8 cellular contexts compared by ENCODE assay signal in the genomic region with DNA sequence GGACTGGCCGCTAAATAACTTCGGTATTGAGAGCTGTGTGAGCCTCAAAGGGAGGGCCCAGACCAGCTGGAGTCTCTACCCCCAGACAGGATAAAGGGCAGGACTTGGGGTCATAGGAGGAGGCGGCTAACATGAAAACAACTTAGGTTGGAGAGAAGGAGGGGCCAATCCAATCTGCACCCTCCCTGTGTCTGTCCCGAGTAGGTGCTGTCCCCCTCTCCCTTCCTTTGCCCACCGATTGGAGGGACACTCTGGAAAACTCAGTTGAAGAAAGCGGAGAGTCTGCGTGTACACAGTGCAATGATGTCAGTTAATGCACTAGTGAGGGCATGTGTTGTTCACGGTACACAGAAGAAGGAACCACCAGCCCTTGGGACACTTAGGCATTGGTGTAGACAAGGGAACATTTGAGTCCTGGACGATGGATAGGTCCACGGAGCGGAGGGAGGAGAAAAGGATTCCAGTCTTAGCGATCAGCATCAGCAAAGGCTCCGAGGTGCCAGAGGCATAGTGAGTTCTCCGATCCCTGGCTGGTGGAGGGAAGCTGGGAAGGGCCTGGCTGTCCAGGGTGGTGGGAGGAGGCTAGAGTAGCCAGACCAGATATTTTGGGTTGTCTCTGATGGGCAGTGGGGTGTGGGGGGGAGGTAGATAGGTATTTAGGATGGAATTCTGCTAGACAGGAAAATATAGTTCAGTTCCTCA. TPM values are rescaled to one million over a fixed set of nuclear protein-coding genes. Genes with fewer than 3 reads are reported as not detected.
DNase-seq lines count a peak whose midpoint lies in the region; ATAC-seq, FAIRE-seq and TF ChIP-seq lines count a peak whose summit lies in the region.

No MANE protein-coding gene starts in this region.

- dilution Hi-C loops in endothelial cell of umbilical vein (cut with MboI; ENCODE audit: extremely low pct_ligation_motif_present, low sequenced_read_pairs), result no loop called here

- H3K36me3 ChIP-seq in ES-I3 (ENCODE audit: insufficient read depth, low read length) (no peaks in the 10 kb centered on the region), MM.1S (replicated peaks; ENCODE audit: insufficient read depth, low read length) (no peaks in the 10 kb centered on the region), endothelial cell of umbilical vein (ENCODE audit: control insufficient read depth in 2 of 2, extremely low read depth in 1 of 2, insufficient read depth in 2 of 2, low read length in 2 of 2) (no peaks in the 10 kb centered on the region), neutrophil (no peaks in the 10 kb centered on the region)

- DNase-seq in MM.1S (no peak), endothelial cell of umbilical vein (ENCODE audit: low read depth, low spot score) (no peak), UCSD-AML1 (lab: John Stamatoyannopoulos, UW; ENCODE audit: unreplicated experiment) (no peak), globus pallidus (ENCODE audit: low spot score) (no peak)

- H3K79me2 ChIP-seq in MM.1S (ENCODE audit: low read length) (peaks cover 9% of the 10 kb centered on the region), endothelial cell of umbilical vein (ENCODE audit: control insufficient read depth, insufficient read depth, low read length) (no peaks in the 10 kb centered on the region)

- intact Hi-C loops in endothelial cell of umbilical vein (cut with micrococcal nuclease), result no loop called here

- FAIRE-seq in endothelial cell of umbilical vein (lab: Jason Lieb, UNC), result peak; percentile 54

- no peaks in the 10 kb centered on the region for H3K9me2 ChIP-seq in MM.1S (replicated peaks; ENCODE audit: insufficient read depth, low read length)

- CTCF ChIA-PET in endothelial cell of umbilical vein (lab: Charles Lee), result interaction anchor here (1.0 to 4.2 kb wide), 8 partner anchors 11 to 303 kb away, joined by 3 to 29 read pairs (median 8); partner anchors contain the start of genes EXOC3L1, FBXL8, MATCAP1 and TRADD

- no peaks in the 10 kb centered on the region for H3K9me1 ChIP-seq in endothelial cell of umbilical vein (replicated peaks; ENCODE audit: control insufficient read depth, extremely low read depth, insufficient read depth, low read length)

- H4K20me1 ChIP-seq in MM.1S (ENCODE audit: insufficient read depth, low read length) (no peaks in the 10 kb centered on the region), endothelial cell of umbilical vein (replicated peaks; ENCODE audit: control insufficient read depth, extremely low read depth, insufficient read depth, low read length) (no peaks in the 10 kb centered on the region)

- H2AFZ ChIP-seq in MM.1S (ENCODE audit: low read length) (peak overlapping the region; percentile 66), endothelial cell of umbilical vein (ENCODE audit: low read depth, low read length) (peak overlapping the region; percentile 73)

- H3K9ac ChIP-seq in ES-I3 (ENCODE audit: low read depth, low read length), result peak overlapping the region; percentile 54
- peak overlapping the region; percentile 76 for H3K9ac ChIP-seq in MM.1S (ENCODE audit: low read length)
- peak overlapping the region; percentile 72 for H3K9ac ChIP-seq in endothelial cell of umbilical vein (replicated peaks; ENCODE audit: extremely low read depth, insufficient read depth, low read length)

- POLR2A ChIA-PET in endothelial cell of umbilical vein (lab: Charles Lee), result interaction anchor here (0.9 to 1.2 kb wide), 3 partner anchors 9 to 12 kb away, joined by 3 to 6 read pairs (median 3); partner anchors contain the start of genes FBXL8 and TRADD

- H3K27ac ChIP-seq in MM.1S (ENCODE audit: low read length) (peak overlapping the region; percentile 77; the same call in 1 of the 2 replicates), endothelial cell of umbilical vein (ENCODE audit: insufficient read depth, low read depth, low read length) (peak overlapping the region; percentile 74), neutrophil (no peak overlapping the region)

- BruUV-seq in endothelial cell of umbilical vein (replicated peaks; lab: Mats Ljungman, UMichigan), result TSS peak; percentile 47

- ATAC-seq in HG02884 (IDR thresholded peaks at IDR 0.05; ENCODE audit: unreplicated experiment) (no peak), GM18867 (IDR thresholded peaks at IDR 0.05; ENCODE audit: unreplicated experiment) (no peak)

- H3K4me2 ChIP-seq in MM.1S (ENCODE audit: low read depth, low read length) (peak overlapping the region; percentile 93), endothelial cell of umbilical vein (ENCODE audit: insufficient read depth, low read length) (peak overlapping the region; percentile 71)

- peaks cover 39% of the 10 kb centered on the region for H3F3A ChIP-seq in MM.1S (ENCODE audit: insufficient read depth, low read length)

- no peaks in the 10 kb centered on the region for H3K27me3 ChIP-seq in MM.1S (replicated peaks; ENCODE audit: insufficient read depth, low read length)
- peaks cover 7 to 12% of the 10 kb centered on the region in 2 experiments for H3K27me3 ChIP-seq in endothelial cell of umbilical vein (ENCODE audit: control insufficient read depth in 2 of 2, insufficient read depth in 2 of 2, low read length in 2 of 2)
- H3K27me3 ChIP-seq in neutrophil, result peaks cover 100% of the 10 kb centered on the region

- H3K9me3 ChIP-seq in ES-I3 (ENCODE audit: control insufficient read depth, insufficient read depth, low read length), result no peaks in the 10 kb centered on the region
- H3K9me3 ChIP-seq in MM.1S (replicated peaks; ENCODE audit: insufficient read depth, low read length), result no peaks in the 10 kb centered on the region
- H3K9me3 ChIP-seq in endothelial cell of umbilical vein (replicated peaks; ENCODE audit: control insufficient read depth, insufficient read depth, low read length), result no peaks in the 10 kb centered on the region
- H3K9me3 ChIP-seq in neutrophil, result no peaks in the 10 kb centered on the region

- TF ChIP-seq POLR2A in endothelial cell of umbilical vein (IDR thresholded peaks at IDR 0.05; ENCODE audit: low read depth, low read length), result no peak

- TF ChIP-seq CTCF in MM.1S (IDR thresholded peaks at IDR 0.05; ENCODE audit: low read length) (no peak), endothelial cell of umbilical vein (IDR thresholded peaks at IDR 0.05; ENCODE audit: extremely low read depth in 1 of 2, insufficient read depth in 1 of 2, low read depth in 1 of 2, low read length in 2 of 2) (no peak), neutrophil (IDR thresholded peaks at IDR 0.05) (no peak)

- H3K4me3 ChIP-seq in MM.1S (ENCODE audit: low read length) (peak overlapping the region; percentile 70), endothelial cell of umbilical vein (replicated peaks in 1 of 3; ENCODE audit: insufficient read depth in 1 of 3, low read depth in 1 of 3, low read length in 3 of 3) (peak overlapping the region in 2 of 3 experiments; percentile 34 to 35), neutrophil (ENCODE audit: low read depth in 1 of 2, low read length in 1 of 2) (peak overlapping the region; percentile 31 to 44)

- H3K4me1 ChIP-seq in ES-I3 (ENCODE audit: insufficient read depth, low read length) (peaks cover 3% of the 10 kb centered on the region; the same call in 1 of the 2 replicates), MM.1S (ENCODE audit: low read length) (peaks cover 37% of the 10 kb centered on the region), endothelial cell of umbilical vein (ENCODE audit: control insufficient read depth, extremely low read depth, insufficient read depth, low read length) (peaks cover 27% of the 10 kb centered on the region), neutrophil (ENCODE audit: control insufficient read depth in 1 of 2, insufficient read depth in 1 of 2, low read depth in 1 of 2, low read length in 1 of 2) (peaks cover 29% of the 10 kb centered on the region in 2 experiments)

RNA-seq across cellular contexts. Expression of gene NOL3, which starts 0.8 kb away (rescaled TPM):
- 14.4 and 19.4 TPM in 2 replicates for total RNA-seq in endothelial cell of umbilical vein
- 16.0 and 19.2 TPM in 2 replicates for polyA plus RNA-seq in endothelial cell of umbilical vein
- polyA plus RNA-seq in endothelial cell of umbilical vein (2011; cell fraction: cytosol; rRNA removed), result 10.4 and 14.4 TPM in 2 replicates
- polyA plus RNA-seq in endothelial cell of umbilical vein (2011; cell fraction: nucleus; rRNA removed), result 28.5 and 29.4 TPM in 2 replicates
- 9.2 and 12.4 TPM in 2 replicates for polyA plus RNA-seq in endothelial cell of umbilical vein (2012)
- polyA minus RNA-seq in endothelial cell of umbilical vein, result 7.3 and 9.2 TPM in 2 replicates
- polyA minus RNA-seq in endothelial cell of umbilical vein (2011; cell fraction: cytosol; rRNA and poly(A)+ RNA removed), result 18.3 TPM
- polyA minus RNA-seq in endothelial cell of umbilical vein (2011; cell fraction: nucleus; rRNA and poly(A)+ RNA removed), result 4.4 and 5.7 TPM in 2 replicates

RNA-seq across cellular contexts. Expression of gene HSF4, which starts 6.6 kb away (rescaled TPM):
- total RNA-seq in endothelial cell of umbilical vein, result 4.7 and 5.5 TPM in 2 replicates
- 4.8 and 7.9 TPM in 2 replicates for polyA plus RNA-seq in endothelial cell of umbilical vein
- 0.41 and 0.61 TPM in 2 replicates for polyA plus RNA-seq in endothelial cell of umbilical vein (2011; cell fraction: cytosol; rRNA removed)
- 54.5 and 61.7 TPM in 2 replicates for polyA plus RNA-seq in endothelial cell of umbilical vein (2011; cell fraction: nucleus; rRNA removed)
- polyA plus RNA-seq in endothelial cell of umbilical vein (2012), result 2.7 and 9.2 TPM in 2 replicates
- 0.49 and 3.3 TPM in 2 replicates for polyA minus RNA-seq in endothelial cell of umbilical vein
- polyA minus RNA-seq in endothelial cell of umbilical vein (2011; cell fraction: cytosol; rRNA and poly(A)+ RNA removed), result 2.7 TPM
- polyA minus RNA-seq in endothelial cell of umbilical vein (2011; cell fraction: nucleus; rRNA and poly(A)+ RNA removed), result 3.3 and 13.7 TPM in 2 replicates

RNA-seq across cellular contexts. Expression of gene FBXL8, which starts 11.3 kb away (rescaled TPM):
- total RNA-seq in endothelial cell of umbilical vein, result 5.4 and 7.0 TPM in 2 replicates
- polyA plus RNA-seq in endothelial cell of umbilical vein, result 7.4 and 12.8 TPM in 2 replicates
- 2.3 and 3.7 TPM in 2 replicates for polyA plus RNA-seq in endothelial cell of umbilical vein (2011; cell fraction: cytosol; rRNA removed)
- 23.9 and 29.6 TPM in 2 replicates for polyA plus RNA-seq in endothelial cell of umbilical vein (2011; cell fraction: nucleus; rRNA removed)
- polyA plus RNA-seq in endothelial cell of umbilical vein (2012), result 2.9 and 4.3 TPM in 2 replicates
- 2.4 and 3.6 TPM in 2 replicates for polyA minus RNA-seq in endothelial cell of umbilical vein
- polyA minus RNA-seq in endothelial cell of umbilical vein (2011; cell fraction: cytosol; rRNA and poly(A)+ RNA removed), result 4.7 TPM
- polyA minus RNA-seq in endothelial cell of umbilical vein (2011; cell fraction: nucleus; rRNA and poly(A)+ RNA removed), result 2.4 and 10.0 TPM in 2 replicates

RNA-seq across cellular contexts. Expression of gene TRADD, which starts 11.4 kb away (rescaled TPM):
- total RNA-seq in endothelial cell of umbilical vein, result 15.2 and 17.4 TPM in 2 replicates
- polyA plus RNA-seq in endothelial cell of umbilical vein, result 22.6 and 23.3 TPM in 2 replicates
- polyA plus RNA-seq in endothelial cell of umbilical vein (2011; cell fraction: cytosol; rRNA removed), result 11.2 and 16.3 TPM in 2 replicates
- polyA plus RNA-seq in endothelial cell of umbilical vein (2011; cell fraction: nucleus; rRNA removed), result 16.4 and 19.0 TPM in 2 replicates
- polyA plus RNA-seq in endothelial cell of umbilical vein (2012), result 12.3 and 21.4 TPM in 2 replicates
- polyA minus RNA-seq in endothelial cell of umbilical vein, result 5.5 and 5.9 TPM in 2 replicates
- polyA minus RNA-seq in endothelial cell of umbilical vein (2011; cell fraction: cytosol; rRNA and poly(A)+ RNA removed), result 3.2 TPM
- polyA minus RNA-seq in endothelial cell of umbilical vein (2011; cell fraction: nucleus; rRNA and poly(A)+ RNA removed), result 3.7 and 4.8 TPM in 2 replicates

RNA-seq across cellular contexts. Expression of gene MATCAP1, which starts 12.7 kb away (rescaled TPM):
- 45.8 and 53.3 TPM in 2 replicates for total RNA-seq in endothelial cell of umbilical vein
- 44.5 and 49.0 TPM in 2 replicates for polyA plus RNA-seq in endothelial cell of umbilical vein
- 12.9 and 20.9 TPM in 2 replicates for polyA plus RNA-seq in endothelial cell of umbilical vein (2011; cell fraction: cytosol; rRNA removed)
- 210 and 217 TPM in 2 replicates for polyA plus RNA-seq in endothelial cell of umbilical vein (2011; cell fraction: nucleus; rRNA removed)
- 32.0 and 48.1 TPM in 2 replicates for polyA plus RNA-seq in endothelial cell of umbilical vein (2012)
- 39.9 and 52.2 TPM in 2 replicates for polyA minus RNA-seq in endothelial cell of umbilical vein
- polyA minus RNA-seq in endothelial cell of umbilical vein (2011; cell fraction: cytosol; rRNA and poly(A)+ RNA removed), result 2.5 TPM
- 49.8 and 58.9 TPM in 2 replicates for polyA minus RNA-seq in endothelial cell of umbilical vein (2011; cell fraction: nucleus; rRNA and poly(A)+ RNA removed)
